In genomic region chr4:6393066-6393465, GRCh38 we compare ENCODE assay signal across 32 cellular contexts.
"Had no signal": no experiment of that assay in that cellular context is flagged by ENCODE, and none has a peak within 500 bp of the region (broad histone marks: within the 10 kb centered on the region; RNA-seq: fewer than 3 reads in every experiment).

No MANE protein-coding gene starts in this region.

- H3K4me3 Mint-ChIP-seq: activated naive CD4-positive, alpha-beta T cell treated with anti-CD3 and anti-CD28 coated beads, Interleukin-2, amount 50 U/mL, for 24 hours; activated naive CD8-positive, alpha-beta T cell treated with anti-CD3 and anti-CD28 coated beads, Interleukin-2, amount 50 U/mL, for 24 hours; activated T-helper 1 cell treated with anti-CD3 and anti-CD28 coated beads, Interleukin-12 subunit alpha, Interleukin-12 subunit beta, Interleukin-2, Interleukin-4 antibody, amounts not matched to agents 30 ng/mL and 10 ng/mL and 1 ng/mL, durations not matched to agents 14 hours and 24 hours and 36 hours; nephron; stimulated activated naive CD8-positive, alpha-beta T cell treated with anti-CD3 and anti-CD28 coated beads, Interleukin-15, Interleukin-2, amounts not matched to agents 100 ng/mL and 50 ng/mL, for 24 hours; T-helper 1 cell treated with Interleukin-12 subunit alpha and Interleukin-12 subunit beta and Interleukin-4 antibody, amounts not matched to agents 30 μg/mL and 1 μg/mL, for 36 hours had no signal

- H3K27me3 ChIP-seq: colonic mucosa, pancreas, upper lobe of left lung, vagina had no signal

- H3K36me3 ChIP-seq: colonic mucosa, pancreas, prostate gland, upper lobe of left lung, vagina had no signal

- H3K4me3 ChIP-seq: colonic mucosa, pancreas, prostate gland, skin epidermis, upper lobe of left lung, vagina had no signal

- H3K4me1 ChIP-seq: colonic mucosa, pancreas, prostate gland, upper lobe of left lung had no signal

- H3K9me3 Mint-ChIP-seq: activated naive CD4-positive, alpha-beta T cell treated with anti-CD3 and anti-CD28 coated beads, Interleukin-2, amount 50 U/mL, for 24 hours; activated naive CD8-positive, alpha-beta T cell treated with anti-CD3 and anti-CD28 coated beads, Interleukin-2, amount 50 U/mL, for 24 hours; activated T-helper 1 cell treated with anti-CD3 and anti-CD28 coated beads, Interleukin-12 subunit alpha, Interleukin-12 subunit beta, Interleukin-2, Interleukin-4 antibody, amounts not matched to agents 30 ng/mL and 10 ng/mL and 1 ng/mL, durations not matched to agents 14 hours and 24 hours and 36 hours; nephron; stimulated activated naive CD8-positive, alpha-beta T cell treated with anti-CD3 and anti-CD28 coated beads, Interleukin-15, Interleukin-2, amounts not matched to agents 100 ng/mL and 50 ng/mL, for 24 hours; T-helper 1 cell treated with Interleukin-12 subunit alpha and Interleukin-12 subunit beta and Interleukin-4 antibody, amounts not matched to agents 30 μg/mL and 1 μg/mL, for 36 hours had no signal

- DNase-seq: activated CD4-positive, alpha-beta T cell treated with anti-CD3 and anti-CD28 coated beads for 48 hours; activated CD4-positive, alpha-beta T cell treated with anti-CD3 and anti-CD28 coated beads, Interleukin-2, amount 50 U/mL, for 48 hours; activated CD8-positive, alpha-beta memory T cell treated with anti-CD3 and anti-CD28 coated beads for 24 hours; activated effector memory CD4-positive, alpha-beta T cell treated with anti-CD3 and anti-CD28 coated beads, Interleukin-2, amount 50 U/mL, for 16 hours; activated naive CD8-positive, alpha-beta T cell treated with anti-CD3 and anti-CD28 coated beads, Interleukin-2, amount 50 U/mL, for 24 hours; amygdala; colonic mucosa; effector memory CD4-positive, alpha-beta T cell; erythroblast; foreskin fibroblast; head of caudate nucleus; hippocampal formation; left colon; mammary epithelial cell; nucleus accumbens; retina; stimulated activated CD4-positive, alpha-beta T cell treated with anti-CD3 and anti-CD28 coated beads, Interleukin-12 subunit alpha, Interleukin-12 subunit beta, amount 100 ng/mL, for 4 hours; stimulated activated CD4-positive, alpha-beta T cell treated with anti-CD3 and anti-CD28 coated beads, Interleukin-4, amount 100 ng/mL, for 1 hour; T-helper 9 cell had no signal

- H3K27ac ChIP-seq: colonic mucosa, pancreas, prostate gland, upper lobe of left lung, vagina, VCaP had no signal

- H3K27ac Mint-ChIP-seq: activated naive CD4-positive, alpha-beta T cell treated with anti-CD3 and anti-CD28 coated beads, Interleukin-2, amount 50 U/mL, for 24 hours; activated naive CD8-positive, alpha-beta T cell treated with anti-CD3 and anti-CD28 coated beads, Interleukin-2, amount 50 U/mL, for 24 hours; activated T-helper 1 cell treated with anti-CD3 and anti-CD28 coated beads, Interleukin-12 subunit alpha, Interleukin-12 subunit beta, Interleukin-2, Interleukin-4 antibody, amounts not matched to agents 30 ng/mL and 10 ng/mL and 1 ng/mL, durations not matched to agents 14 hours and 24 hours and 36 hours; stimulated activated naive CD8-positive, alpha-beta T cell treated with anti-CD3 and anti-CD28 coated beads, Interleukin-15, Interleukin-2, amounts not matched to agents 100 ng/mL and 50 ng/mL, for 24 hours; T-helper 1 cell treated with Interleukin-12 subunit alpha and Interleukin-12 subunit beta and Interleukin-4 antibody, amounts not matched to agents 30 μg/mL and 1 μg/mL, for 36 hours had no signal

- H3K4me1 Mint-ChIP-seq: activated naive CD4-positive, alpha-beta T cell treated with anti-CD3 and anti-CD28 coated beads, Interleukin-2, amount 50 U/mL, for 24 hours; activated naive CD8-positive, alpha-beta T cell treated with anti-CD3 and anti-CD28 coated beads, Interleukin-2, amount 50 U/mL, for 24 hours had no signal

- FAIRE-seq: keratinocyte, pancreas, TTC549 had no signal

- H3K9me3 ChIP-seq: colonic mucosa, pancreas, prostate gland, upper lobe of left lung, vagina had no signal

- H3K36me3 Mint-ChIP-seq: activated naive CD4-positive, alpha-beta T cell treated with anti-CD3 and anti-CD28 coated beads, Interleukin-2, amount 50 U/mL, for 24 hours had no signal
